13 cellular contexts compared by ENCODE assay signal in genomic region chr11:14331476-14332136, GRCh38. TPM values are rescaled to one million over a fixed set of nuclear protein-coding genes. Genes with fewer than 3 reads are reported as not detected.
A peak's percentile ranks its signal among the peaks of the same experiment; 100 is the strongest.
DNase-seq lines count a peak whose midpoint lies in the region; ATAC-seq and TF ChIP-seq lines count a peak whose summit lies in the region.
"Had no signal": no experiment of that assay in that cellular context is flagged by ENCODE, and none has a peak within 500 bp of the region (broad histone marks: within the 10 kb centered on the region; RNA-seq: fewer than 3 reads in every experiment).

No MANE protein-coding gene starts in this region.

- H3K9me3 Mint-ChIP-seq in MCF 10A (ENCODE audit: unreplicated experiment) = no peaks in the 10 kb centered on the region

- no peak overlapping the region for H3K4me2 ChIP-seq in mammary epithelial cell (ENCODE audit: insufficient read depth, low read depth, low read length)

- H4K20me1 ChIP-seq in mammary epithelial cell (ENCODE audit: insufficient read depth, low read length) = no peaks in the 10 kb centered on the region

- H2AFZ ChIP-seq in mammary epithelial cell (ENCODE audit: low read depth, low read length) = no peak overlapping the region

- H3K4me1 Mint-ChIP-seq in MCF 10A (ENCODE audit: insufficient read depth, unreplicated experiment) = peaks cover 22% of the 10 kb centered on the region

- peaks cover 94% of the 10 kb centered on the region for H3K79me2 ChIP-seq in mammary epithelial cell (ENCODE audit: insufficient read depth, low read length)

- dilution Hi-C loops in mammary epithelial cell (cut with HindIII; ENCODE audit: low sequenced_read_pairs) = no loop called here

- intact Hi-C loops in MCF 10A (cut with micrococcal nuclease) (no loop called here), mammary epithelial cell (cut with micrococcal nuclease) (no loop called here)

- POLR2A ChIA-PET in MCF 10A (lab: Yijun Ruan, JAX) = interaction anchor here (0.6 to 0.8 kb wide), 2 partner anchors 14 to 108 kb away, joined by 3 read pairs; no protein-coding TSS in a partner anchor

- no peaks in the 10 kb centered on the region for H3K9me3 ChIP-seq in mammary epithelial cell (replicated peaks; ENCODE audit: insufficient read depth, low read length)

- H3K36me3 ChIP-seq in mammary epithelial cell (ENCODE audit: insufficient read depth, low read length) = peaks cover 2% of the 10 kb centered on the region
- H3K36me3 ChIP-seq: heart left ventricle had no signal

- H3K4me1 ChIP-seq in mammary epithelial cell (ENCODE audit: insufficient read depth, low read length) = peaks cover 16% of the 10 kb centered on the region

- BruUV-seq in MCF 10A (replicated peaks; lab: Mats Ljungman, UMichigan) (no TSS peak), mammary epithelial cell (replicated peaks; lab: Mats Ljungman, UMichigan) (no TSS peak)

- H3K4me3 Mint-ChIP-seq in MCF 10A (ENCODE audit: unreplicated experiment) = no peak overlapping the region
- H3K4me3 Mint-ChIP-seq: activated T-cell treated with anti-CD3 and anti-CD28 coated beads, Interleukin-2, amount 50 U/mL, for 24 hours had no signal

- peak overlapping the region; percentile 46 for H3K27ac Mint-ChIP-seq in MCF 10A (ENCODE audit: low read depth, unreplicated experiment)
- H3K27ac Mint-ChIP-seq: activated T-cell treated with anti-CD3 and anti-CD28 coated beads, Interleukin-2, amount 50 U/mL, for 24 hours had no signal

- TF ChIP-seq CTCF in MCF 10A (IDR thresholded peaks at IDR 0.05; ENCODE audit: unreplicated experiment) (no peak), mammary epithelial cell (conservative IDR thresholded peaks at IDR 0.05 in 1 of 2, IDR thresholded peaks at IDR 0.05 in 1 of 2; ENCODE audit: extremely low read depth in 1 of 2, insufficient read depth in 1 of 2, low read depth in 1 of 2, low read length in 2 of 2) (no peak)

- peak; percentile 53 for ATAC-seq in HG02798 (IDR thresholded peaks at IDR 0.05; ENCODE audit: poor library complexity, unreplicated experiment)
- ATAC-seq: heart left ventricle had no signal

- peaks cover 5% of the 10 kb centered on the region for H3K36me3 Mint-ChIP-seq in MCF 10A (ENCODE audit: insufficient read depth, unreplicated experiment)

- CTCF ChIA-PET in MCF 10A (lab: Yijun Ruan, JAX) (interaction anchor here (0.7 to 1.1 kb wide), 4 partner anchors 12 to 31 kb away, joined by 3 to 5 read pairs (median 3); no protein-coding TSS in a partner anchor), mammary epithelial cell (lab: Charles Lee; ENCODE audit: low non-redundant PET) (interaction anchor here (0.8 kb wide), 1 partner anchor 50 kb away, joined by 9 read pairs; no protein-coding TSS in a partner anchor)

- in situ Hi-C loops in mammary epithelial cell (cut with MboI; ENCODE audit: low sequenced_read_pairs in 2 of 2) (no loop called here), KBM-7 (cut with MboI; ENCODE audit: low pct_unique_long_range_greater_than_20kb, low sequenced_read_pairs) (no loop called here)

- no peak overlapping the region for H3K4me3 ChIP-seq in mammary epithelial cell (replicated peaks in 1 of 3; ENCODE audit: insufficient read depth in 1 of 3, low read depth in 2 of 3, low read length in 3 of 3)
- H3K4me3 ChIP-seq: heart left ventricle had no signal

- no peaks in the 10 kb centered on the region for H3K27me3 Mint-ChIP-seq in MCF 10A (ENCODE audit: insufficient read depth, unreplicated experiment)
- H3K27me3 Mint-ChIP-seq: activated T-cell treated with anti-CD3 and anti-CD28 coated beads, Interleukin-2, amount 50 U/mL, for 24 hours had no signal

- no peak overlapping the region for H3K9ac ChIP-seq in mammary epithelial cell (ENCODE audit: insufficient read depth, low read length)

- H3K27ac ChIP-seq in mammary epithelial cell (ENCODE audit: insufficient read depth, low read depth, low read length) = no peak overlapping the region
- H3K27ac ChIP-seq: heart left ventricle had no signal

- DNase-seq in MCF 10A (ENCODE audit: unreplicated experiment) = no peak
- no peak for DNase-seq in mammary epithelial cell
- DNase-seq in KBM-7 = peak; percentile 37
- DNase-seq in NCI-H128 (lab: John Stamatoyannopoulos, UW; ENCODE audit: unreplicated experiment) = no peak
- DNase-seq in HuH-7 (ENCODE audit: low spot score) = no peak
- DNase-seq in NCI-H226 = no peak
- DNase-seq in SHP77 treated with DMSO at 0.1 percent for 48 hours (lab: John Stamatoyannopoulos, UW) = no peak
- DNase-seq: activated T-cell treated with anti-CD3 and anti-CD28 coated beads, Interleukin-2, amount 50 U/mL, for 24 hours; heart left ventricle; NCI-H2171; posterior cingulate gyrus; stimulated activated CD4-positive, alpha-beta T cell treated with anti-CD3 and anti-CD28 coated beads, Interleukin-2, amount 100 ng/mL, for 24 hours had no signal

- 91% methylated on average over 6 of the region's 6 CpGs for WGBS in mammary epithelial cell (ENCODE audit: low coverage, missing lambda C conversion rate)

- H3K27me3 ChIP-seq in mammary epithelial cell (ENCODE audit: insufficient read depth, low read length) = no peaks in the 10 kb centered on the region
- H3K27me3 ChIP-seq: heart left ventricle had no signal

RNA-seq across cellular contexts. Expression of gene RRAS2, which starts 27.4 kb away (rescaled TPM):
- total RNA-seq in MCF 10A (2022) = 128 and 145 TPM in 2 replicates
- 100 to 1,000 TPM; 125 to 141 TPM for total RNA-seq in mammary epithelial cell
- polyA plus RNA-seq in mammary epithelial cell = 50.0 TPM
- 37.4 TPM for polyA minus RNA-seq in mammary epithelial cell
